Comparison of ENCODE assay signal across 12 cellular contexts in the genomic region with DNA sequence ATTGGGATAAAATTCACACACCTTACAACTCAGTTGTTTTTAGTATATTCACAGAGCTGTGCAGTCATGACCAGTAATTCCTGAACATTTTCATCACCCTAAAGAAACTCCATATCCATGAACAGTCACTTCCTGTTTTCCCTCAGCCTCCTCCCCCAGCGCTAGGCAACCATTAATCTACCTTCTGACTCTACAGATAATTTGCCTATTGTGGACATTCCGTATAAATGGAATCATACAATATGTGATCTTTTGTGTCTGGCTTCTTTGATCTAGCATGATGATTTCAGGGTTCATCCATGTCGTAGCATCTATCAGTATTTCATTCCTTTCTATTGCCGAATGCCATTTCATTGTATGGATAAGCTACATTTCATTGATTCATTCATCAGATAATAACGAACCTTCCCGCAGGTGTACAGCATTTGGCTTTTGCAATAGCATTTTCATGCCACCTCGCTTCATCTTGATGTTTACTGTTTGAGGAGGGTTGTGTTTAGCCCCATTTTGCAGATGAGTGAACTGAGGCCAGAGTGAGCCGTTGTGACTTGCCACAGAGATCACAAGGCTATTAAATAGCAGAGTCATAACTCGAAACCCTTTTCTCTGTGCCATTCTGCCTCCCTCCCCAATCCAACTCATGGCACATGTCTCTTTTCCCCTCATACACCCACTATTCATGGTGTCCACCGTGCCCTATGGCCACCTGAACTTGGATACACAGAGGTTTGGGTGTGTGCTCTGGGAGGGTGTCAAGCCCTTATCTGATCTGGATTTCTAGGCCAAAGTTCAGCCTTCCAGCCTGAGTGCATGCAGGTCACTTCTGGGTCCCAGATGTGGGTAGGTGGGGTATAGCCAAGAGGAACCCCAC. TPM values are rescaled to one million over a fixed set of nuclear protein-coding genes. Genes with fewer than 3 reads are reported as not detected.
A peak's percentile ranks its signal among the peaks of the same experiment; 100 is the strongest.
DNase-seq lines count a peak whose midpoint lies in the region; ATAC-seq, FAIRE-seq and TF ChIP-seq lines count a peak whose summit lies in the region.
"Had no signal": no experiment of that assay in that cellular context is flagged by ENCODE, and none has a peak within 500 bp of the region (broad histone marks: within the 10 kb centered on the region; RNA-seq: fewer than 3 reads in every experiment).

No MANE protein-coding gene starts in this region.

- peak overlapping the region in 1 of 2 experiments; percentile 58; a peak in 1 of 4 replicates for H3K9ac ChIP-seq in K562 (ENCODE audit: insufficient read depth in 1 of 2, low read depth in 2 of 2, low read length in 2 of 2)
- H3K9ac ChIP-seq: neural progenitor cell had no signal

- H3K27ac Mint-ChIP-seq in progenitor cell of endocrine pancreas, result no peak overlapping the region
- H3K27ac Mint-ChIP-seq in CD4-positive, alpha-beta memory T cell, result peak overlapping the region in 1 of 7 donors; percentile 34
- H3K27ac Mint-ChIP-seq: activated CD4-positive, alpha-beta T cell treated with anti-CD3 and anti-CD28 coated beads, Interleukin-2, amount 10 ng/mL, durations not matched to agents 24 days and 14 days had no signal

- H3K27me3 ChIP-seq in AG04450 (ENCODE audit: control insufficient read depth, insufficient read depth, low read length) (no peaks in the 10 kb centered on the region), K562 (ENCODE audit: control insufficient read depth in 2 of 2, insufficient read depth in 2 of 2, low read length in 2 of 2) (no peaks in the 10 kb centered on the region), right lobe of liver (no peaks in the 10 kb centered on the region)
- H3K27me3 ChIP-seq in CD4-positive, alpha-beta memory T cell (ENCODE audit: insufficient read depth, low read length), result no peaks in the 10 kb centered on the region
- H3K27me3 ChIP-seq: neural progenitor cell had no signal

- TF ChIP-seq POLR2A in K562 (conservative IDR thresholded peaks at IDR 0.05) (no peak), right lobe of liver (IDR thresholded peaks at IDR 0.05) (no peak)

- no TSS peak for BruUV-seq in K562 (replicated peaks; lab: Mats Ljungman, UMichigan)

- H3K4me1 ChIP-seq in K562 (replicated peaks in 1 of 2; ENCODE audit: control insufficient read depth in 2 of 2, insufficient read depth in 2 of 2, low read length in 2 of 2) (peaks cover 14 to 19% of the 10 kb centered on the region in 2 experiments), right lobe of liver (peaks cover 0 to 11% (median 0%) of the 10 kb centered on the region in 4 donors)
- peaks cover 19% of the 10 kb centered on the region for H3K4me1 ChIP-seq in CD4-positive, alpha-beta memory T cell (ENCODE audit: insufficient read depth, low read length)

- H3K79me2 ChIP-seq in K562 (ENCODE audit: control insufficient read depth, insufficient read depth, low read length), result no peaks in the 10 kb centered on the region

- TF ChIP-seq EP300 in K562 (IDR thresholded peaks at IDR 0.05; ENCODE audit: low read length), result no peak

- DNase-seq in AG04450 (ENCODE audit: low read depth, low spot score) (no peak), HK-2 (ENCODE audit: unreplicated experiment) (peak; percentile 47), K562 (ENCODE audit: extremely low read depth in 1 of 4, low spot score in 3 of 4) (peak in 1 of 4 experiments; percentile 26), right lobe of liver (no peak), progenitor cell of endocrine pancreas (ENCODE audit: low spot score, unreplicated experiment) (no peak)
- DNase-seq in stimulated activated CD4-positive, alpha-beta T cell treated with anti-CD3 and anti-CD28 coated beads, Interleukin-4, amount 100 ng/mL, for 24 hours, result no peak
- DNase-seq in CD4-positive, alpha-beta memory T cell, result no peak
- DNase-seq: activated CD4-positive, alpha-beta T cell treated with anti-CD3 and anti-CD28 coated beads, Interleukin-2, amount 10 ng/mL, durations not matched to agents 24 days and 14 days; hippocampal formation; NCI-H187 had no signal

- no peaks in the 10 kb centered on the region for H3K36me3 Mint-ChIP-seq in progenitor cell of endocrine pancreas (ENCODE audit: insufficient read depth)
- H3K36me3 Mint-ChIP-seq in CD4-positive, alpha-beta memory T cell, result no peaks in the 10 kb centered on the region
- H3K36me3 Mint-ChIP-seq: neural progenitor cell had no signal

- no peak overlapping the region for H3K4me3 Mint-ChIP-seq in progenitor cell of endocrine pancreas (ENCODE audit: low read depth)
- H3K4me3 Mint-ChIP-seq in CD4-positive, alpha-beta memory T cell, result peak overlapping the region in 1 of 8 donors; percentile 0
- H3K4me3 Mint-ChIP-seq: activated CD4-positive, alpha-beta T cell treated with anti-CD3 and anti-CD28 coated beads, Interleukin-2, amount 10 ng/mL, durations not matched to agents 24 days and 14 days; neural progenitor cell had no signal

- TF ChIP-seq CTCF in AG04450 (IDR thresholded peaks at IDR 0.05; ENCODE audit: low read depth, low read length) (no peak), K562 (IDR thresholded peaks at IDR 0.05 in 2 of 3, conservative IDR thresholded peaks at IDR 0.05 in 1 of 3; ENCODE audit: insufficient read depth in 2 of 3, low read depth in 1 of 3, low read length in 3 of 3) (no peak), right lobe of liver (IDR thresholded peaks at IDR 0.05) (no peak), progenitor cell of endocrine pancreas (IDR thresholded peaks at IDR 0.05; ENCODE audit: unreplicated experiment) (no peak)

- WGBS in K562 (ENCODE audit: insufficient coverage, low coverage, missing lambda C conversion rate), result 35% methylated on average over 10 of the region's 10 CpGs
- WGBS in right lobe of liver (ENCODE audit: insufficient coverage, low coverage, low lambda C conversion rate, missing lambda C conversion rate), result 81% methylated on average over 10 of the region's 10 CpGs

- CTCF ChIA-PET in AG04450 (lab: Charles Lee) (no interaction called here), K562 (lab: Yijun Ruan, JAX; ENCODE audit: low intra/inter-chr PET ratio) (no interaction called here)
- CTCF ChIA-PET in CD4-positive, alpha-beta memory T cell (lab: Charles Lee; ENCODE audit: partially characterized antibody), result interaction anchor here (1.6 kb wide), 1 partner anchor 98 kb away, joined by 4 read pairs; no protein-coding TSS in a partner anchor

- H3K4me3 ChIP-seq in AG04450 (ENCODE audit: low read depth, low read length), result no peak overlapping the region
- H3K4me3 ChIP-seq in K562, result no peak overlapping the region
- no peak overlapping the region for H3K4me3 ChIP-seq in right lobe of liver
- H3K4me3 ChIP-seq in CD4-positive, alpha-beta memory T cell (ENCODE audit: low read length in 2 of 2), result no peak overlapping the region
- H3K4me3 ChIP-seq: neural progenitor cell had no signal

- no peaks in the 10 kb centered on the region for H3K9me1 ChIP-seq in K562 (ENCODE audit: control insufficient read depth, insufficient read depth, low read length)

- H3K36me3 ChIP-seq in K562 (ENCODE audit: control insufficient read depth, insufficient read depth, low read length) (no peaks in the 10 kb centered on the region), right lobe of liver (no peaks in the 10 kb centered on the region)
- H3K36me3 ChIP-seq in CD4-positive, alpha-beta memory T cell (ENCODE audit: insufficient read depth, low read length), result no peaks in the 10 kb centered on the region
- H3K36me3 ChIP-seq: neural progenitor cell had no signal

- H3K9me3 Mint-ChIP-seq in progenitor cell of endocrine pancreas (ENCODE audit: low read depth), result no peaks in the 10 kb centered on the region
- H3K9me3 Mint-ChIP-seq in CD4-positive, alpha-beta memory T cell, result no peaks in the 10 kb centered on the region
- H3K9me3 Mint-ChIP-seq: activated CD4-positive, alpha-beta T cell treated with anti-CD3 and anti-CD28 coated beads, Interleukin-2, amount 10 ng/mL, durations not matched to agents 24 days and 14 days; neural progenitor cell had no signal

- POLR2A ChIA-PET in AG04450 (lab: Yijun Ruan, JAX), result interaction anchor here (1.0 kb wide), 1 partner anchor 11 kb away, joined by 5 read pairs; the partner anchor contains the start of gene MYH9
- POLR2A ChIA-PET in K562 (lab: Yijun Ruan, JAX), result interaction anchor here (0.7 to 1.0 kb wide), 3 partner anchors 24 to 473 kb away, joined by 3 read pairs; no protein-coding TSS in a partner anchor
- POLR2A ChIA-PET in CD4-positive, alpha-beta memory T cell (lab: Charles Lee; ENCODE audit: partially characterized antibody), result interaction anchor here (1.9 to 2.1 kb wide), 2 partner anchors 11 to 20 kb away, joined by 5 to 12 read pairs; partner anchors contain the start of gene MYH9

- no peak overlapping the region for H2AFZ ChIP-seq in K562 (ENCODE audit: low read depth, low read length)
- H2AFZ ChIP-seq: neural progenitor cell had no signal

- peaks cover 25% of the 10 kb centered on the region for H3K4me1 Mint-ChIP-seq in progenitor cell of endocrine pancreas (ENCODE audit: low read depth)
- H3K4me1 Mint-ChIP-seq in CD4-positive, alpha-beta memory T cell, result peaks cover 18 to 32% (median 20%) of the 10 kb centered on the region in 4 donors

- in situ Hi-C loops in K562 (cut with MboI), result no loop called here

- H3K27ac ChIP-seq in AG04450 (ENCODE audit: low read depth, low read length), result peak overlapping the region; percentile 47
- no peak overlapping the region for H3K27ac ChIP-seq in K562 (ENCODE audit: extremely low read depth, low read depth, low read length)
- no peak overlapping the region for H3K27ac ChIP-seq in right lobe of liver
- no peak overlapping the region for H3K27ac ChIP-seq in CD4-positive, alpha-beta memory T cell (ENCODE audit: low read depth, low read length)
- H3K27ac ChIP-seq: neural progenitor cell had no signal

- H4K20me1 ChIP-seq in K562 (replicated peaks; ENCODE audit: control insufficient read depth, insufficient read depth, low read length), result no peaks in the 10 kb centered on the region

- H3K4me2 ChIP-seq in K562 (ENCODE audit: insufficient read depth, low read length), result peak overlapping the region; percentile 3; the same call in 1 of the 2 replicates
- H3K4me2 ChIP-seq: neural progenitor cell had no signal

- TF ChIP-seq RAD21 in K562 (CRISPR knock-in tag; conservative IDR thresholded peaks at IDR 0.05 in 1 of 2, IDR thresholded peaks at IDR 0.05 in 1 of 2), result no peak

- ATAC-seq in K562 (no peak), right lobe of liver (peak; percentile 34 to 57 (median 43))
- ATAC-seq in activated CD4-positive, CD25-positive, alpha-beta regulatory T cell treated with anti-CD3 and anti-CD28 coated beads, Interleukin-2, amount 50 U/mL, for 24 hours, result no peak

- H3K9me3 ChIP-seq in AG04450 (ENCODE audit: control insufficient read depth, insufficient read depth, low read length), result no peaks in the 10 kb centered on the region
- H3K9me3 ChIP-seq in K562 (replicated peaks; ENCODE audit: control insufficient read depth, insufficient read depth, low read depth, low read length), result no peaks in the 10 kb centered on the region
- H3K9me3 ChIP-seq in right lobe of liver, result no peaks in the 10 kb centered on the region
- H3K9me3 ChIP-seq in CD4-positive, alpha-beta memory T cell (ENCODE audit: control insufficient read depth in 1 of 2, low read length in 2 of 2), result no peaks in the 10 kb centered on the region

- FAIRE-seq in K562 (lab: Jason Lieb, UNC), result peak; percentile 23

- intact Hi-C loops in K562 (cut with micrococcal nuclease) (no loop called here), right lobe of liver (cut with DNase I) (no loop called here)
- intact Hi-C loops in CD4-positive, alpha-beta memory T cell (cut with micrococcal nuclease), result no loop called here

- no peaks in the 10 kb centered on the region for H3K27me3 Mint-ChIP-seq in progenitor cell of endocrine pancreas
- no peaks in the 10 kb centered on the region for H3K27me3 Mint-ChIP-seq in CD4-positive, alpha-beta memory T cell
- H3K27me3 Mint-ChIP-seq: activated CD4-positive, alpha-beta T cell treated with anti-CD3 and anti-CD28 coated beads, Interleukin-2, amount 10 ng/mL, durations not matched to agents 24 days and 14 days had no signal

RNA-seq across cellular contexts. Expression of gene MYH9, which starts 11.1 kb away (rescaled TPM):
- polyA plus RNA-seq in AG04450 (2011; rRNA removed), result 338 and 432 TPM in 2 replicates
- polyA minus RNA-seq in AG04450 (2011; rRNA and poly(A)+ RNA removed), result 1,487 and 1,729 TPM in 2 replicates
- 136 and 261 TPM in 2 replicates for total RNA-seq in K562 (2011; cell fraction: chromatin; rRNA removed; ENCODE audit: low replicate concordance)
- 51.3 and 57.4 TPM in 2 replicates for total RNA-seq in K562 (2011; cell fraction: nucleolus; rRNA removed)
- total RNA-seq in K562 (2011; cell fraction: nucleoplasm; rRNA removed), result 65.9 and 76.0 TPM in 2 replicates
- 60.1 and 60.4 TPM in 2 replicates for total RNA-seq in K562 (2014; rRNA removed)
- total RNA-seq in K562 (2014; rRNA removed; fragmentation: Illumina TruSeq; extraction: Trizol), result 24.6 and 33.6 TPM in 2 replicates
- 24.1 and 30.5 TPM in 2 replicates for total RNA-seq in K562 (2015; rRNA removed; fragmentation: Illumina TruSeq; extraction: Trizol)
- total RNA-seq in K562 (2021), result 94.6 and 111 TPM in 2 replicates
- 24.1 and 34.2 TPM in 2 replicates for polyA plus RNA-seq in K562 (2011; rRNA removed)
- 10.2 and 12.5 TPM in 2 replicates for polyA plus RNA-seq in K562 (2011; cell fraction: cytosol; rRNA removed)
- polyA plus RNA-seq in K562 (2011; cell fraction: nucleus; rRNA removed), result 32.6 and 34.6 TPM in 2 replicates
- 54.3 and 92.2 TPM in 2 replicates for polyA plus RNA-seq in K562 (2012)
- 31.3 and 44.5 TPM in 2 replicates for polyA plus RNA-seq in K562 (2014; fragmentation: Illumina TruSeq; extraction: Trizol)
- polyA plus RNA-seq in K562 (2014; fragmentation: Nextera tagmentation; extraction: Ambion mirVana), result 1 to 10 TPM in 1 of 2 experiments, under 1 TPM in 1; 0.71 to 1.3 TPM
- polyA plus RNA-seq in K562 (2014; rRNA removed), result 34.2 and 37.4 TPM in 2 replicates
- 90.2 and 122 TPM in 2 replicates for polyA minus RNA-seq in K562 (2011; rRNA and poly(A)+ RNA removed)
- polyA minus RNA-seq in K562 (2011; cell fraction: cytosol; rRNA and poly(A)+ RNA removed), result 59.8 and 63.1 TPM in 2 replicates
- polyA minus RNA-seq in K562 (2011; cell fraction: nucleus; rRNA and poly(A)+ RNA removed), result 20.6 and 41.5 TPM in 2 replicates
- total RNA-seq in right lobe of liver, result 100 to 1,000 TPM; 168 to 435 (median 222) TPM
- total RNA-seq in progenitor cell of endocrine pancreas, result 299 and 306 TPM in 2 replicates
- 100 to 1,000 TPM; 717 to 734 TPM for total RNA-seq in CD4-positive, alpha-beta memory T cell
- polyA plus RNA-seq in CD4-positive, alpha-beta memory T cell, result 100 to 1,000 TPM in 1 of 2 donors, 10 to 100 TPM in 1; 17.3 to 476 TPM

Comparison
In these comparisons a context has a peak if more than half of its experiments do, and no peak if none do; other contexts are left out.
1. ATAC-seq: peak in right lobe of liver (4 of 4); none in K562 (single experiment) and activated CD4-positive, CD25-positive, alpha-beta regulatory T cell treated with anti-CD3 and anti-CD28 coated beads, Interleukin-2, amount 50 U/mL, for 24 hours (0 of 2).